Comparison of ENCODE assay signal across 23 cellular contexts in genomic region chr3:168544097-168544957, GRCh38.
DNase-seq lines count a peak whose midpoint lies in the region; ATAC-seq and TF ChIP-seq lines count a peak whose summit lies in the region.
"Had no signal": no experiment of that assay in that cellular context is flagged by ENCODE, and none has a peak within 500 bp of the region (broad histone marks: within the 10 kb centered on the region; RNA-seq: fewer than 3 reads in every experiment).

No MANE protein-coding gene starts in this region.

- H3K9me3 ChIP-seq in SK-N-SH (no peaks in the 10 kb centered on the region), RWPE2 (ENCODE audit: severe bottlenecking) (no peaks in the 10 kb centered on the region)
- H3K9me3 ChIP-seq: gastroesophageal sphincter, spleen, transverse colon had no signal

- H3K4me2 ChIP-seq in SK-N-SH: no peak overlapping the region
- H3K4me2 ChIP-seq: KMS-11 had no signal

- no peak for TF ChIP-seq EP300 in SK-N-SH (IDR thresholded peaks at IDR 0.05; ENCODE audit: borderline replicate concordance in 1 of 2, low read depth in 1 of 2, low read length in 1 of 2)

- ATAC-seq in SK-N-SH treated with all-trans-retinoic acid at 6 μM for 48 hours (no peak), RWPE2 (ENCODE audit: low read depth) (no peak), GM19455 (IDR thresholded peaks at IDR 0.05; ENCODE audit: unreplicated experiment) (no peak)
- ATAC-seq: gastroesophageal sphincter; stimulated activated memory B cell treated with anti-CD40 and anti-IgM and Interleukin-4, amounts not matched to agents 10 μg/mL and 1 μg/mL and 100 μg/mL, for 72 hours had no signal

- peak; percentile 22; the same call in 1 of the 2 replicates for TF ChIP-seq RAD21 in SK-N-SH (IDR thresholded peaks at IDR 0.05; ENCODE audit: low read length)

- CTCF ChIA-PET in SK-N-SH (lab: Yijun Ruan, JAX): interaction anchor here (1.0 to 2.2 kb wide), 4 partner anchors 27 to 81 kb away, joined by 3 to 7 read pairs (median 4); no protein-coding TSS in a partner anchor

- H3K27me3 ChIP-seq in SK-N-SH (ENCODE audit: insufficient read depth) (no peaks in the 10 kb centered on the region), RWPE2 (ENCODE audit: insufficient read depth, poor library complexity, severe bottlenecking) (no peaks in the 10 kb centered on the region)
- H3K27me3 ChIP-seq: gastroesophageal sphincter, spleen, transverse colon had no signal

- H3K4me1 ChIP-seq in SK-N-SH (ENCODE audit: control insufficient read depth in 1 of 2, insufficient read depth in 2 of 2, low read depth in 1 of 2, low read length in 1 of 2) (peaks cover 0 to 3% of the 10 kb centered on the region in 2 experiments; a peak in 2 of 4 replicates), RWPE2 (ENCODE audit: insufficient read depth, poor library complexity, severe bottlenecking) (no peaks in the 10 kb centered on the region)
- H3K4me1 ChIP-seq: spleen, transverse colon had no signal

- DNase-seq in SK-N-SH (no peak), RWPE2 (ENCODE audit: low spot score) (no peak), fibroblast of mammary gland (ENCODE audit: low read depth) (peak; percentile 2), NCI-H748 treated with DMSO at 0.1 percent for 48 hours (lab: John Stamatoyannopoulos, UW) (no peak), substantia nigra (lab: John Stamatoyannopoulos, UW) (no peak), NK-92 (lab: John Stamatoyannopoulos, UW; ENCODE audit: unreplicated experiment) (no peak)
- DNase-seq: activated CD4-positive, alpha-beta T cell treated with anti-CD3 and anti-CD28 coated beads, Interleukin-2, amount 50 U/mL, for 48 hours; activated naive CD8-positive, alpha-beta T cell treated with anti-CD3 and anti-CD28 coated beads, Interleukin-2, amount 10 ng/mL, durations not matched to agents 7 days and 5 days; activated T-cell treated with anti-CD3 and anti-CD28 coated beads, Interleukin-2, amount 50 U/mL, for 48 hours; CD4-positive, CD25-positive, alpha-beta regulatory T cell; central memory CD4-positive, alpha-beta T cell; DND-41; naive B cell; NCI-H2171 treated with DMSO at 0.1 percent for 48 hours; posterior cingulate gyrus; spleen; transverse colon had no signal

- no peak overlapping the region for H2AFZ ChIP-seq in SK-N-SH (ENCODE audit: low read depth)

- H3F3A ChIP-seq in SK-N-SH (replicated peaks; ENCODE audit: insufficient read depth): no peaks in the 10 kb centered on the region

- TF ChIP-seq CTCF in SK-N-SH (IDR thresholded peaks at IDR 0.05): peak; percentile 21; the same call in 1 of the 2 replicates
- peak; percentile 20 for TF ChIP-seq CTCF in RWPE2 (IDR thresholded peaks at IDR 0.05; ENCODE audit: poor library complexity, severe bottlenecking)
- TF ChIP-seq CTCF in fibroblast of mammary gland (conservative IDR thresholded peaks at IDR 0.05; ENCODE audit: control insufficient read depth, insufficient read depth, low read depth, low read length): no peak

- H4K20me1 ChIP-seq in SK-N-SH (ENCODE audit: insufficient read depth): no peaks in the 10 kb centered on the region

- no peaks in the 10 kb centered on the region for H3K79me2 ChIP-seq in SK-N-SH (ENCODE audit: insufficient read depth)

- H3K36me3 ChIP-seq in SK-N-SH (replicated peaks in 1 of 2; ENCODE audit: control insufficient read depth in 1 of 2, insufficient read depth in 2 of 2, low read length in 1 of 2) (no peaks in the 10 kb centered on the region), RWPE2 (ENCODE audit: low read depth) (no peaks in the 10 kb centered on the region)
- H3K36me3 ChIP-seq: gastroesophageal sphincter, spleen, transverse colon had no signal

- POLR2A ChIA-PET in SK-N-SH (lab: Yijun Ruan, JAX): no interaction called here

- H3K4me3 ChIP-seq in SK-N-SH (ENCODE audit: low read depth in 2 of 2, low read length in 1 of 2) (no peak overlapping the region), RWPE2 (ENCODE audit: severe bottlenecking) (no peak overlapping the region), fibroblast of mammary gland (ENCODE audit: control insufficient read depth, low read depth, low read length) (no peak overlapping the region)
- H3K4me3 ChIP-seq: gastroesophageal sphincter, lung, spleen, transverse colon had no signal

- H3K27ac ChIP-seq in SK-N-SH (ENCODE audit: low read depth in 2 of 2, low read length in 1 of 2): no peak overlapping the region
- no peak overlapping the region for H3K27ac ChIP-seq in RWPE2 (ENCODE audit: poor library complexity, severe bottlenecking)
- H3K27ac ChIP-seq in substantia nigra (ENCODE audit: low read depth, low read length, poor library complexity, severe bottlenecking): no peak overlapping the region
- H3K27ac ChIP-seq: gastroesophageal sphincter, KMS-11, spleen, transverse colon had no signal

- no peaks in the 10 kb centered on the region for H3K9me2 ChIP-seq in SK-N-SH

- H3K9ac ChIP-seq in SK-N-SH: no peak overlapping the region
- H3K9ac ChIP-seq: KMS-11 had no signal

TF ChIP-seq in SK-N-SH, 30 proteins besides CTCF, POLR2A, EP300 and RAD21 (continues in another document):
- TF ChIP-seq EZH2phosphoT487 (IDR thresholded peaks at IDR 0.05; ENCODE audit: borderline replicate concordance, low read depth) (no peak), MXI1 (IDR thresholded peaks at IDR 0.05; ENCODE audit: low read depth, low read length) (no peak), CHD2 (IDR thresholded peaks at IDR 0.05; ENCODE audit: low read length, partially characterized antibody) (no peak), JUND (IDR thresholded peaks at IDR 0.05) (no peak), TCF12 (IDR thresholded peaks at IDR 0.05) (no peak), RFX5 (IDR thresholded peaks at IDR 0.05; ENCODE audit: low read length) (no peak), POLR2AphosphoS5 (IDR thresholded peaks at IDR 0.05; ENCODE audit: low read depth, low read length) (no peak), REST (IDR thresholded peaks at IDR 0.05; ENCODE audit: low read depth, low read length) (no peak), RCOR1 (IDR thresholded peaks at IDR 0.05; ENCODE audit: low read length) (no peak)

TF ChIP-seq in SK-N-SH treated with all-trans-retinoic acid at 6 μM for 48 hours, 23 proteins besides CTCF, POLR2A, EP300 and RAD21:
- no peak for TF ChIP-seq TSHZ2 (CRISPR knock-in tag; IDR thresholded peaks at IDR 0.05)
- TF ChIP-seq TCF4 (CRISPR knock-in tag; IDR thresholded peaks at IDR 0.05; ENCODE audit: borderline replicate concordance): no peak
- TF ChIP-seq POU6F1 (CRISPR knock-in tag; IDR thresholded peaks at IDR 0.05; ENCODE audit: borderline replicate concordance, low read depth): no peak
- TF ChIP-seq ZFP3 (CRISPR knock-in tag; IDR thresholded peaks at IDR 0.05): no peak
- no peak for TF ChIP-seq ARNTL (CRISPR knock-in tag; IDR thresholded peaks at IDR 0.05; ENCODE audit: borderline replicate concordance, low read depth)
